In genomic region chr18:33812186-33812585, GRCh38 we compare ENCODE assay signal across 16 cellular contexts.
"Had no signal": no experiment of that assay in that cellular context is flagged by ENCODE, and none has a peak within 500 bp of the region (broad histone marks: within the 10 kb centered on the region; RNA-seq: fewer than 3 reads in every experiment).

No MANE protein-coding gene starts in this region.

- FAIRE-seq: TTC549, urothelium cell line had no signal

- H3K36me3 ChIP-seq: adrenal gland, left ventricle myocardium inferior had no signal

- H3K9me3 ChIP-seq: adrenal gland, left ventricle myocardium inferior, testis had no signal

- ATAC-seq: effector memory CD8-positive, alpha-beta T cell; stimulated activated naive CD8-positive, alpha-beta T cell treated with anti-CD3 and anti-CD28 coated beads, Interleukin-15, amount 100 ng/mL, for 72 hours; T-helper 17 cell had no signal

- H3K4me1 ChIP-seq: adrenal gland, left ventricle myocardium inferior, testis had no signal

- H3K4me3 ChIP-seq: adrenal gland, left ventricle myocardium inferior, testis had no signal

- H3K27ac ChIP-seq: adrenal gland, left ventricle myocardium inferior, testis had no signal

- DNase-seq: activated CD4-positive, alpha-beta T cell treated with anti-CD3 and anti-CD28 coated beads, Interleukin-2, amount 50 U/mL, for 1 hour; activated CD4-positive, CD25-positive, alpha-beta regulatory T cell; activated naive CD4-positive, alpha-beta T cell treated with anti-CD3 and anti-CD28 coated beads, Interleukin-2, amount 50 U/mL, for 16 hours; activated T-cell treated with anti-CD3 and anti-CD28 coated beads for 4 hours; adrenal gland; effector memory CD8-positive, alpha-beta T cell; glutamatergic neuron; left ventricle myocardium inferior; mesendoderm; nephron progenitor cell; stimulated activated CD4-positive, alpha-beta T cell treated with anti-CD3 and anti-CD28 coated beads, Interleukin-4, amount 100 ng/mL, for 24 hours; stimulated activated naive CD8-positive, alpha-beta T cell treated with anti-CD3 and anti-CD28 coated beads, Interleukin-15, amount 100 ng/mL, for 72 hours; T-helper 17 cell; testis had no signal

- H3K27me3 ChIP-seq: adrenal gland, testis had no signal
